Comparison of ENCODE assay signal across 23 cellular contexts in the genomic region with DNA sequence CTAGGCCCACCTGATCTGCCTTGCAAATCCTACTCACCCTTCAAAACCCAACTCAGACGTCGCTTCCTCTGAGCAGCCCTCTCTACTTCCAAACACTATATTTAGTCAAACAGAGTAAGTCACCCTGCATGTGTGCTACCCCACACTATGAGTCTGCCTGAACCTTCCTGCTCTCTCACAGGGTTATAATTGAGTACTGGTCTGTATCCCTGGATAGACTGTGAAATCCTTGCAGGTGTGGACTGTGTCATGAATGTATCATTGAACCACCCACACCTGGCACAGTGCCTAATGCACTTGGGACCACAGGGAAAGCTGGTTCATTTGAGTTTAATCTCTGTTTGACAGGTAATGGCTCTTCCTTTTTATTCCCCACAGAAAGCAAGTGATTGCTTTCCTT. TPM values are rescaled to one million over a fixed set of nuclear protein-coding genes. Genes with fewer than 3 reads are reported as not detected.
"Had no signal": no experiment of that assay in that cellular context is flagged by ENCODE, and none has a peak within 500 bp of the region (broad histone marks: within the 10 kb centered on the region; RNA-seq: fewer than 3 reads in every experiment).

No MANE protein-coding gene starts in this region.

- ATAC-seq: activated CD8-positive, alpha-beta T cell treated with anti-CD3 and anti-CD28 coated beads for 36 hours; activated T-cell treated with anti-CD3 and anti-CD28 coated beads, Interleukin-2, amount 50 U/mL, for 72 hours; PC-3; T-cell had no signal

- DNase-seq: activated CD4-positive, CD25-positive, alpha-beta regulatory T cell; activated CD8-positive, alpha-beta memory T cell treated with anti-CD3 and anti-CD28 coated beads, Interleukin-2, amount 50 U/mL, for 4 hours; activated CD8-positive, alpha-beta T cell treated with anti-CD3 and anti-CD28 coated beads for 36 hours; activated gamma-delta T cell treated with Interleukin-2 at 50 U/mL for 16 hours; activated naive CD4-positive, alpha-beta T cell treated with anti-CD3 and anti-CD28 coated beads, Interleukin-2, amount 50 U/mL, for 16 hours; activated T-cell treated with anti-CD3 and anti-CD28 coated beads, Interleukin-2, amount 50 U/mL, for 72 hours; aorta; KG1; NCI-H1048; NCI-H146; NCI-H1930; NCI-H2171; NCI-H2227 treated with DMSO at 0.1 percent for 48 hours; NCI-H446 treated with DMSO at 0.1 percent for 48 hours; NCI-H524 treated with DMSO at 0.1 percent for 48 hours; PC-3; SIG-M5; T-cell; T-helper 2 cell; T1000 had no signal

RNA-seq across cellular contexts. Expression of gene FBXO39, which starts 3.4 kb away (rescaled TPM):
- total RNA-seq: activated CD8-positive, alpha-beta T cell treated with anti-CD3 and anti-CD28 coated beads for 36 hours; activated T-helper 2 cell treated with anti-CD3 and anti-CD28 coated beads, Interferon-gamma antibody, Interleukin-2, Interleukin-4, amounts not matched to agents 10 μg/mL and 5 μg/mL and 100 μg/mL, durations not matched to agents 14 hours and 24 hours and 36 hours; LHCN-M2; PC-3 had no signal

RNA-seq across cellular contexts. Expression of gene XAF1, which starts 23.6 kb away (rescaled TPM):
- total RNA-seq: PC-3 had no signal

RNA-seq across cellular contexts. Expression of gene TEKT1, which starts 52.1 kb away (rescaled TPM):
- total RNA-seq: activated CD8-positive, alpha-beta T cell treated with anti-CD3 and anti-CD28 coated beads for 36 hours; activated T-cell treated with anti-CD3 and anti-CD28 coated beads, Interleukin-2, amount 50 U/mL, for 72 hours; activated T-helper 2 cell treated with anti-CD3 and anti-CD28 coated beads, Interferon-gamma antibody, Interleukin-2, Interleukin-4, amounts not matched to agents 10 μg/mL and 5 μg/mL and 100 μg/mL, durations not matched to agents 14 hours and 24 hours and 36 hours; aorta; LHCN-M2; M059J; PC-3; T-cell had no signal
